ENCODE assay signal across 17 cellular contexts in genomic region chr14:105878554-105878953, GRCh38.
DNase-seq lines count a peak whose midpoint lies in the region; ATAC-seq and TF ChIP-seq lines count a peak whose summit lies in the region.
"Had no signal": no experiment of that assay in that cellular context is flagged by ENCODE, and none has a peak within 500 bp of the region (broad histone marks: within the 10 kb centered on the region; RNA-seq: fewer than 3 reads in every experiment).

No MANE protein-coding gene starts in this region.

- H3K4me3 ChIP-seq in Loucy (ENCODE audit: low read length, poor library complexity, severe bottlenecking) (no peak overlapping the region), lower lobe of right lung (no peak overlapping the region), foreskin fibroblast (ENCODE audit: low read depth in 1 of 2, low read length in 2 of 2) (no peak overlapping the region)

- CTCF ChIA-PET in activated CD4-positive, alpha-beta T cell treated with anti-CD3 and anti-CD28 coated beads for 36 hours (lab: Charles Lee), result no interaction called here

- H3K27ac Mint-ChIP-seq in activated CD4-positive, alpha-beta T cell treated with anti-CD3 and anti-CD28 coated beads for 36 hours, result no peak overlapping the region
- H3K27ac Mint-ChIP-seq in type B pancreatic cell, result no peak overlapping the region
- H3K27ac Mint-ChIP-seq: CD8-positive, alpha-beta T cell; IgD-negative memory B cell had no signal

- H3K36me3 Mint-ChIP-seq in activated CD4-positive, alpha-beta T cell treated with anti-CD3 and anti-CD28 coated beads for 36 hours (ENCODE audit: low read depth), result no peaks in the 10 kb centered on the region
- no peaks in the 10 kb centered on the region for H3K36me3 Mint-ChIP-seq in type B pancreatic cell
- H3K36me3 Mint-ChIP-seq: CD8-positive, alpha-beta T cell; IgD-negative memory B cell had no signal

- peaks cover 2% of the 10 kb centered on the region for H3K4me1 Mint-ChIP-seq in activated CD4-positive, alpha-beta T cell treated with anti-CD3 and anti-CD28 coated beads for 36 hours
- no peaks in the 10 kb centered on the region for H3K4me1 Mint-ChIP-seq in type B pancreatic cell (ENCODE audit: unreplicated experiment)
- H3K4me1 Mint-ChIP-seq: IgD-negative memory B cell had no signal

- no peaks in the 10 kb centered on the region for H4K20me1 ChIP-seq in Loucy (ENCODE audit: insufficient read depth, low read length, poor library complexity, severe bottlenecking)

- H3K9me2 ChIP-seq in Loucy (replicated peaks; ENCODE audit: low read depth, low read length), result no peaks in the 10 kb centered on the region

- no peak overlapping the region for H3K4me2 ChIP-seq in Loucy (ENCODE audit: low read depth, low read length, poor library complexity, severe bottlenecking)

- peak; percentile 0 for DNase-seq in activated CD4-positive, alpha-beta T cell treated with anti-CD3 and anti-CD28 coated beads for 36 hours
- DNase-seq in activated CD4-positive, alpha-beta T cell treated with anti-CD3 and anti-CD28 coated beads, Interleukin-2, amount 50 U/mL, for 4 hours, result no peak
- DNase-seq in lower lobe of right lung, result peak; percentile 24
- peak; percentile 49 for DNase-seq in type B pancreatic cell (ENCODE audit: extremely low spot score, unreplicated experiment)
- no peak for DNase-seq in foreskin fibroblast
- no peak for DNase-seq in NCI-H2029 treated with DMSO at 0.1 percent for 48 hours (lab: John Stamatoyannopoulos, UW)
- DNase-seq in NCI-H1105 (lab: John Stamatoyannopoulos, UW), result no peak
- DNase-seq: HCEC 1CT, NCI-H187, NCI-H446, NCI-H69, SIG-M5 had no signal

- H3K4me1 ChIP-seq in Loucy (ENCODE audit: insufficient read depth, low read length, poor library complexity, severe bottlenecking), result peaks cover 74% of the 10 kb centered on the region
- H3K4me1 ChIP-seq in lower lobe of right lung, result no peaks in the 10 kb centered on the region

- no peak for ATAC-seq in activated CD4-positive, alpha-beta T cell treated with anti-CD3 and anti-CD28 coated beads for 36 hours
- no peak for ATAC-seq in lower lobe of right lung
- ATAC-seq: CD8-positive, alpha-beta T cell had no signal

- no peak overlapping the region for H2AFZ ChIP-seq in Loucy (ENCODE audit: low read length)

- H3K9ac ChIP-seq in Loucy (ENCODE audit: low read depth, low read length, poor library complexity, severe bottlenecking), result peak overlapping the region; percentile 84

- H3K9me3 ChIP-seq in Loucy (ENCODE audit: insufficient read depth, low read depth, low read length), result no peaks in the 10 kb centered on the region
- no peaks in the 10 kb centered on the region for H3K9me3 ChIP-seq in lower lobe of right lung

- no peak overlapping the region for H3K4me3 Mint-ChIP-seq in activated CD4-positive, alpha-beta T cell treated with anti-CD3 and anti-CD28 coated beads for 36 hours
- no peak overlapping the region for H3K4me3 Mint-ChIP-seq in type B pancreatic cell
- H3K4me3 Mint-ChIP-seq: CD8-positive, alpha-beta T cell; IgD-negative memory B cell had no signal

- intact Hi-C loops in activated CD4-positive, alpha-beta T cell treated with anti-CD3 and anti-CD28 coated beads for 36 hours (cut with DNase I, micrococcal nuclease), result no loop called here
- intact Hi-C loops in lower lobe of right lung (cut with DNase I), result no loop called here

- H3K27ac ChIP-seq in lower lobe of right lung, result no peak overlapping the region
- H3K27ac ChIP-seq: 22Rv1, HL-60 had no signal

- no peak for TF ChIP-seq CTCF in Loucy (conservative IDR thresholded peaks at IDR 0.05; ENCODE audit: low read length)
- no peak for TF ChIP-seq CTCF in lower lobe of right lung (IDR thresholded peaks at IDR 0.05)
- no peak for TF ChIP-seq CTCF in type B pancreatic cell (conservative IDR thresholded peaks at IDR 0.05)
- TF ChIP-seq CTCF in foreskin fibroblast (IDR thresholded peaks at IDR 0.05; ENCODE audit: low read depth, low read length), result no peak

- no peaks in the 10 kb centered on the region for H3F3A ChIP-seq in Loucy (ENCODE audit: low read depth)

- H3K27me3 Mint-ChIP-seq in activated CD4-positive, alpha-beta T cell treated with anti-CD3 and anti-CD28 coated beads for 36 hours, result peaks cover 14% of the 10 kb centered on the region
- no peaks in the 10 kb centered on the region for H3K27me3 Mint-ChIP-seq in type B pancreatic cell
- H3K27me3 Mint-ChIP-seq: IgD-negative memory B cell had no signal

- H3K27me3 ChIP-seq in Loucy (ENCODE audit: insufficient read depth, low read length, poor library complexity, severe bottlenecking) (no peaks in the 10 kb centered on the region), lower lobe of right lung (ENCODE audit: low read depth) (no peaks in the 10 kb centered on the region)

- H3K79me2 ChIP-seq in Loucy (ENCODE audit: insufficient read depth, low read length), result peaks cover 47% of the 10 kb centered on the region

- POLR2A ChIA-PET in activated CD4-positive, alpha-beta T cell treated with anti-CD3 and anti-CD28 coated beads for 36 hours (lab: Charles Lee), result no interaction called here

- no peaks in the 10 kb centered on the region for H3K36me3 ChIP-seq in Loucy (ENCODE audit: insufficient read depth, low read length)
- H3K36me3 ChIP-seq in lower lobe of right lung, result no peaks in the 10 kb centered on the region

- no peaks in the 10 kb centered on the region for H3K9me3 Mint-ChIP-seq in activated CD4-positive, alpha-beta T cell treated with anti-CD3 and anti-CD28 coated beads for 36 hours (ENCODE audit: low read depth)
- H3K9me3 Mint-ChIP-seq in type B pancreatic cell, result no peaks in the 10 kb centered on the region
- H3K9me3 Mint-ChIP-seq: CD8-positive, alpha-beta T cell; IgD-negative memory B cell had no signal

Comparison
In these comparisons a context has a peak if more than half of its experiments do, and no peak if none do; other contexts are left out.
1. DNase-seq: peak in activated CD4-positive, alpha-beta T cell treated with anti-CD3 and anti-CD28 coated beads for 36 hours (single experiment), lower lobe of right lung (single experiment) and type B pancreatic cell (single experiment); none in activated CD4-positive, alpha-beta T cell treated with anti-CD3 and anti-CD28 coated beads, Interleukin-2, amount 50 U/mL, for 4 hours (0 of 2), foreskin fibroblast (0 of 2), NCI-H2029 treated with DMSO at 0.1 percent for 48 hours (single experiment) and NCI-H1105 (single experiment).